In the genomic region with DNA sequence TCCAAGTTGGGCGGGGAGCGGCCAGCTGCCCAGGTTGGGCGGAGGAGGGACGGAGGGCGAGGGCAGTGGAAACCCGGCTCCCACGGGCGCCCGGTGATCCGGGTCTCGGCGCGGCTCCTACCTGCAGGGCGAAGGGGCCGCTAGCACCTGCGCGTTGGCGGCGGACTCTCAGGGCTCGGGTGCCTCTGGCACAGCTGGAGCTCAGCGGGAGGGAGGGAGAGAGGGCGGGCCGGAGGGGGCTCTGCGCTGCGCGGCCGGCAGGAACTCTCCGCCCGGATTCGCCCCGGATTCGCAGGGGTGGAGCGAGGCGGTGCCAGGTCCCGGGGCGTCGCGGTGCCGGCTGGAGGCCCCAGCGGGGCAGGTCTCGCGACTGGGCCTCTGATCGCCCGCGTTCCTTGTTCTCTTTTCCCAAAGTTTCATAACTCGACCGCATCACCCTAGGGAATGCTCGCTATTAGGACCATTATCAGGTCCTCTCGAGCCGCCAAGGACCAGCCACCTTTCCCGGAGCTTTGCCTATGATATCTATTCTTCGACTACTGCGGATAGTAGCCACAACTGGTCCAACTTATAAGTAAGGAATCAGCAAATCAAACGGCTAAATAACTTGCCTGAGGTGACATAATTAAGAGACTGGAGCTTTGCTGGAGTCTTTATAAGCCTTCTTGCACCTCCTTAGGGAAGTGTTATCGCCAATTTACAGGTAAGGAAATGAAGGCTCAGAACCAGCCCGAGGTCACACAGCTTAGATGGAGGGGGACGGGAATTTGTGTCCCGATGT, we compare ENCODE assay signal across 8 cellular contexts. TPM values are rescaled to one million over a fixed set of nuclear protein-coding genes. Genes with fewer than 3 reads are reported as not detected.
A peak's percentile ranks its signal among the peaks of the same experiment; 100 is the strongest.
DNase-seq lines count a peak whose midpoint lies in the region; ATAC-seq, FAIRE-seq and TF ChIP-seq lines count a peak whose summit lies in the region.

Gene PLD1 (minus strand): TSS at position 206 of the 781 bp plus-strand sequence. CDS start 72,432 bp downstream, outside the sequence.

- peak within 1 kb of the TSS; percentile 87 for H3K27ac ChIP-seq in cardiac muscle cell

- H3K4me1 Mint-ChIP-seq in Caco-2 (ENCODE audit: low read depth, unreplicated experiment) (peaks cover 27% of the 10 kb centered on the region), osteocyte (ENCODE audit: unreplicated experiment) (peaks cover 64% of the 10 kb centered on the region)
- peaks cover 29% of the 10 kb centered on the region for H3K4me1 Mint-ChIP-seq in activated naive CD8-positive, alpha-beta T cell treated with anti-CD3 and anti-CD28 coated beads, Interleukin-2, amount 50 U/mL, for 24 hours

- intact Hi-C loops in Caco-2 (cut with micrococcal nuclease; ENCODE audit: unreplicated experiment): loop anchor here (1.0 kb wide), 2 partner anchors 20 to 680 kb away; no protein-coding TSS in a partner anchor

- peak; percentile 60 for ATAC-seq in GM19397 (IDR thresholded peaks at IDR 0.05; ENCODE audit: unreplicated experiment)
- ATAC-seq in HG03457 (IDR thresholded peaks at IDR 0.05; ENCODE audit: unreplicated experiment): peak; percentile 68
- ATAC-seq in activated naive CD8-positive, alpha-beta T cell treated with anti-CD3 and anti-CD28 coated beads, Interleukin-2, amount 50 U/mL, for 24 hours: peak; percentile 45

- H3K4me1 ChIP-seq in Caco-2 (peaks cover 37% of the 10 kb centered on the region), cardiac muscle cell (ENCODE audit: low read depth) (peaks cover 5% of the 10 kb centered on the region)

- H3K4me3 Mint-ChIP-seq in Caco-2 (ENCODE audit: unreplicated experiment): peak within 1 kb of the TSS; percentile 87
- peak within 1 kb of the TSS; percentile 66 for H3K4me3 Mint-ChIP-seq in activated naive CD8-positive, alpha-beta T cell treated with anti-CD3 and anti-CD28 coated beads, Interleukin-2, amount 50 U/mL, for 24 hours
- peak within 1 kb of the TSS; percentile 76 for H3K4me3 Mint-ChIP-seq in osteocyte (ENCODE audit: unreplicated experiment)

- no peaks in the 10 kb centered on the region for H3K9me3 Mint-ChIP-seq in Caco-2 (ENCODE audit: unreplicated experiment)
- no peaks in the 10 kb centered on the region for H3K9me3 Mint-ChIP-seq in activated naive CD8-positive, alpha-beta T cell treated with anti-CD3 and anti-CD28 coated beads, Interleukin-2, amount 50 U/mL, for 24 hours
- peaks cover under 1% of the 10 kb centered on the region for H3K9me3 Mint-ChIP-seq in osteocyte (ENCODE audit: unreplicated experiment)

- BruUV-seq in Caco-2 (replicated peaks; lab: Mats Ljungman, UMichigan): no TSS peak

- H3K9me3 ChIP-seq in Caco-2: no peaks in the 10 kb centered on the region
- no peaks in the 10 kb centered on the region for H3K9me3 ChIP-seq in cardiac muscle cell (ENCODE audit: low read depth)

- H3K27me3 ChIP-seq in Caco-2 (replicated peaks; ENCODE audit: control insufficient read depth, insufficient read depth, low read length): no peaks in the 10 kb centered on the region
- H3K27me3 ChIP-seq in cardiac muscle cell: no peaks in the 10 kb centered on the region

- H3K36me3 ChIP-seq in Caco-2 (ENCODE audit: control insufficient read depth, insufficient read depth, low read length) (no peaks in the 10 kb centered on the region), cardiac muscle cell (no peaks in the 10 kb centered on the region)

- H3K27me3 Mint-ChIP-seq in Caco-2 (ENCODE audit: insufficient read depth, unreplicated experiment): no peaks in the 10 kb centered on the region
- H3K27me3 Mint-ChIP-seq in activated naive CD8-positive, alpha-beta T cell treated with anti-CD3 and anti-CD28 coated beads, Interleukin-2, amount 50 U/mL, for 24 hours: peaks cover 45% of the 10 kb centered on the region
- H3K27me3 Mint-ChIP-seq in osteocyte (ENCODE audit: unreplicated experiment): no peaks in the 10 kb centered on the region

- no peak for FAIRE-seq in RCC 7860 (lab: Jason Lieb, UNC)

- peak within 1 kb of the TSS; percentile 83 for H3K27ac Mint-ChIP-seq in Caco-2 (ENCODE audit: unreplicated experiment)
- H3K27ac Mint-ChIP-seq in activated naive CD8-positive, alpha-beta T cell treated with anti-CD3 and anti-CD28 coated beads, Interleukin-2, amount 50 U/mL, for 24 hours: peak within 1 kb of the TSS; percentile 37
- H3K27ac Mint-ChIP-seq in osteocyte (ENCODE audit: unreplicated experiment): peak within 1 kb of the TSS; percentile 92

- H3K36me3 Mint-ChIP-seq in Caco-2 (ENCODE audit: insufficient read depth, unreplicated experiment) (peaks cover 5% of the 10 kb centered on the region), osteocyte (ENCODE audit: unreplicated experiment) (no peaks in the 10 kb centered on the region)
- H3K36me3 Mint-ChIP-seq in activated naive CD8-positive, alpha-beta T cell treated with anti-CD3 and anti-CD28 coated beads, Interleukin-2, amount 50 U/mL, for 24 hours (ENCODE audit: low read depth): no peaks in the 10 kb centered on the region

- no peak for TF ChIP-seq CTCF in Caco-2 (IDR thresholded peaks at IDR 0.05; ENCODE audit: insufficient read depth in 1 of 2, low read depth in 1 of 2, low read length in 1 of 2, severe bottlenecking in 1 of 2, unreplicated experiment in 1 of 2)
- TF ChIP-seq CTCF in cardiac muscle cell (IDR thresholded peaks at IDR 0.05; ENCODE audit: low read depth, low read length): no peak
- TF ChIP-seq CTCF in osteocyte (IDR thresholded peaks at IDR 0.05): no peak

- POLR2A ChIA-PET in Caco-2 (lab: Charles Lee): interaction anchor here (0.5 to 1.0 kb wide), 8 partner anchors 18 to 1778 kb away, joined by 3 to 7 read pairs (median 3); no protein-coding TSS in a partner anchor

- DNase-seq in Caco-2: peak; percentile 87 to 88
- peak; percentile 60 for DNase-seq in RCC 7860 (ENCODE audit: low spot score)
- peak; percentile 52 for DNase-seq in activated naive CD8-positive, alpha-beta T cell treated with anti-CD3 and anti-CD28 coated beads, Interleukin-2, amount 50 U/mL, for 24 hours
- peak; percentile 89 for DNase-seq in cardiac muscle cell (ENCODE audit: low read depth in 1 of 2, low spot score in 1 of 2)
- no peak for DNase-seq in osteocyte (ENCODE audit: extremely low spot score, unreplicated experiment)
- no peak for DNase-seq in amniotic stem cell (lab: John Stamatoyannopoulos, UW)

- peak within 1 kb of the TSS; percentile 90 for H3K4me3 ChIP-seq in Caco-2 (ENCODE audit: low read depth, low read length)
- H3K4me3 ChIP-seq in cardiac muscle cell: peak within 1 kb of the TSS; percentile 46

- CTCF ChIA-PET in Caco-2 (lab: Charles Lee): interaction anchor here (0.6 to 1.4 kb wide), 4 partner anchors 12 to 164 kb away, joined by 3 to 5 read pairs (median 4); no protein-coding TSS in a partner anchor

RNA-seq across cellular contexts. Expression of gene PLD1, which starts in this region (rescaled TPM):
- total RNA-seq in Caco-2 (2022) (5.3 and 5.5 TPM in 2 replicates), cardiac muscle cell (15.7 and 35.1 TPM in 2 replicates), osteocyte (13.9 and 15.2 TPM in 2 replicates)
- polyA plus RNA-seq in cardiac muscle cell: 18.3 and 35.2 TPM in 2 replicates

Comparison
In these comparisons a context has a peak if more than half of its experiments do, and no peak if none do; other contexts are left out.
1. DNase-seq: peak in Caco-2 (2 of 2), RCC 7860 (single experiment), activated naive CD8-positive, alpha-beta T cell treated with anti-CD3 and anti-CD28 coated beads, Interleukin-2, amount 50 U/mL, for 24 hours (single experiment) and cardiac muscle cell (2 of 2); none in osteocyte (single experiment) and amniotic stem cell (single experiment).
2. H3K27ac Mint-ChIP-seq: peak in every context shown above with its lines; median percentile 92 in osteocyte; 83 in Caco-2; 37 in activated naive CD8-positive, alpha-beta T cell treated with anti-CD3 and anti-CD28 coated beads, Interleukin-2, amount 50 U/mL, for 24 hours.
3. Peak in every context shown above with its lines, with median percentiles within 50 percentile points of each other: H3K4me3 Mint-ChIP-seq and ATAC-seq.